2 cellular contexts compared by ENCODE assay signal in the genomic region with DNA sequence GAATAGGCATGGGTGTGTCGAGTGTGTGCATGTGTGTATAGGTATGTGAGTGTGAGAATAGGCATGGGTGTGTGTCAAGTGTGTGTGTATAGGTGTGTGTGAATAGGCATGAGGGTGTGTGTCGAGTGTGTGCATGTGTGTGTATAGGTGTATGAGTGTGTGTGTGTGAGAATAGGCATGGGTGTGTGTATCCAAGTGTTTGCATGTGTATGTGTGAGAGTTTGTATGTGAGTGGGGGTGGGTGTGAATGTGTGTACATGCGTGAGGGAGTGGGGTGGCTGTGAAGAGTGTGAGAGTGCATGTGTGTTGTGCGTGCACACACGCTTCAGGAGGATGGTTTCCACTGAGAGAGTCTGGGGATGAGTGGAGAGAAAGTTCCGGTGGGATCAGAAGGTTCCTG.
TF ChIP-seq lines count a peak whose summit lies in the region.

No MANE protein-coding gene starts in this region.

TF ChIP-seq in IMR-90, 13 proteins besides CTCF, POLR2A, EP300 and RAD21:
- TF ChIP-seq CEBPB (IDR thresholded peaks at IDR 0.05; ENCODE audit: low read depth, low read length) (no peak), MXI1 (IDR thresholded peaks at IDR 0.05; ENCODE audit: borderline replicate concordance, low read depth, low read length) (no peak), RCOR1 (IDR thresholded peaks at IDR 0.05; ENCODE audit: insufficient replicate concordance, low read length) (no peak), CHD1 (IDR thresholded peaks at IDR 0.05; ENCODE audit: low read depth, low read length) (no peak), NFE2L2 (IDR thresholded peaks at IDR 0.05; ENCODE audit: low read depth, low read length) (no peak), FOS (IDR thresholded peaks at IDR 0.05; ENCODE audit: low read depth, low read length) (no peak), RFX5 (IDR thresholded peaks at IDR 0.05; ENCODE audit: low read depth, low read length) (no peak), MAFK (IDR thresholded peaks at IDR 0.05; ENCODE audit: low read depth, low read length) (no peak), SMC3 (IDR thresholded peaks at IDR 0.05; ENCODE audit: low read depth, low read length) (no peak)
- TF ChIP-seq, protein P1, sequence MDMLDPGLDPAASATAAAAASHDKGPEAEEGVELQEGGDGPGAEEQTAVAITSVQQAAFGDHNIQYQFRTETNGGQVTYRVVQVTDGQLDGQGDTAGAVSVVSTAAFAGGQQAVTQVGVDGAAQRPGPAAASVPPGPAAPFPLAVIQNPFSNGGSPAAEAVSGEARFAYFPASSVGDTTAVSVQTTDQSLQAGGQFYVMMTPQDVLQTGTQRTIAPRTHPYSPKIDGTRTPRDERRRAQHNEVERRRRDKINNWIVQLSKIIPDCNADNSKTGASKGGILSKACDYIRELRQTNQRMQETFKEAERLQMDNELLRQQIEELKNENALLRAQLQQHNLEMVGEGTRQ (IDR thresholded peaks at IDR 0.05; ENCODE audit: low read depth, low read length) = no peak

TF ChIP-seq in GM12878, 131 proteins besides CTCF, POLR2A, EP300 and RAD21:
- TF ChIP-seq, protein P2, sequence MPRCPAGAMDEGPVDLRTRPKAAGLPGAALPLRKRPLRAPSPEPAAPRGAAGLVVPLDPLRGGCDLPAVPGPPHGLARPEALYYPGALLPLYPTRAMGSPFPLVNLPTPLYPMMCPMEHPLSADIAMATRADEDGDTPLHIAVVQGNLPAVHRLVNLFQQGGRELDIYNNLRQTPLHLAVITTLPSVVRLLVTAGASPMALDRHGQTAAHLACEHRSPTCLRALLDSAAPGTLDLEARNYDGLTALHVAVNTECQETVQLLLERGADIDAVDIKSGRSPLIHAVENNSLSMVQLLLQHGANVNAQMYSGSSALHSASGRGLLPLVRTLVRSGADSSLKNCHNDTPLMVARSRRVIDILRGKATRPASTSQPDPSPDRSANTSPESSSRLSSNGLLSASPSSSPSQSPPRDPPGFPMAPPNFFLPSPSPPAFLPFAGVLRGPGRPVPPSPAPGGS (IDR thresholded peaks at IDR 0.05; ENCODE audit: borderline replicate concordance, insufficient read depth, low read depth, low read length, poor library complexity, severe bottlenecking) = peak; percentile 5
- no peak for TF ChIP-seq RBBP5 (conservative IDR thresholded peaks at IDR 0.05)
TF ChIP-seq in GM12878: peak in this region for 1.
